ENCODE assay signal across 9 cellular contexts in the genomic region with DNA sequence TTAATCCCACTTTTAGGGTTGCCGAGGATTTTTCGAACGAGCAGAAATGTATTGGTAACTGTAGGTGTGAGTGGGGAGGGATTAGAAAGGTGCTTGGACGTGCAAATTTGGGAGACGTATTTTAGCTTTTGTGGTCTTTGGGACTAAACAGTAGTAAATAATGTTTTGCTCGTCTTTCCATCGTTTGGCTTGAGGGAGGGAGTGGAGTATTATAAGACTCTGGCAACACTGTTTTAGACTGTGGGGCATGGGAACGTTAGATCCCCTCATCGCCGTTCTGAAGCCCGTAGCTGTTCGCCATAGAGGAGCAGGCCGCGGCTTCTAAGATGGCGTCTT. TPM values are rescaled to one million over a fixed set of nuclear protein-coding genes. Genes with fewer than 3 reads are reported as not detected.
DNase-seq lines count a peak whose midpoint lies in the region; ATAC-seq, FAIRE-seq and TF ChIP-seq lines count a peak whose summit lies in the region.
"Had no signal": no experiment of that assay in that cellular context is flagged by ENCODE, and none has a peak within 500 bp of the region (broad histone marks: within the 10 kb centered on the region; RNA-seq: fewer than 3 reads in every experiment).

No MANE protein-coding gene starts in this region.

- intact Hi-C loops in heart right ventricle (cut with DNase I) = loop anchor here in 1 of 10 donors (5.0 kb wide), 1 partner anchor 774 kb away; no protein-coding TSS in a partner anchor
- intact Hi-C loops in Right ventricle myocardium inferior (cut with DNase I) = loop anchor here (5.0 to 10.0 kb wide), 4 partner anchors 134 to 996 kb away; partner anchors contain the start of genes DXO, HSD17B8, RXRB and SLC39A7
- intact Hi-C loops in body of pancreas (cut with DNase I) = no loop called here

- peak overlapping the region; percentile 93 for H2BK5ac ChIP-seq in mesenchymal stem cell (ENCODE audit: low read depth, low read length, poor library complexity, severe bottlenecking)

- TF ChIP-seq POLR2A in body of pancreas (IDR thresholded peaks at IDR 0.05) (no peak), H54 (IDR thresholded peaks at IDR 0.05; ENCODE audit: low read depth, low read length) (no peak)

- no peaks in the 10 kb centered on the region for H3K27me3 ChIP-seq in heart right ventricle
- no peaks in the 10 kb centered on the region for H3K27me3 ChIP-seq in body of pancreas
- H3K27me3 ChIP-seq in mesenchymal stem cell (ENCODE audit: control insufficient read depth in 1 of 2, insufficient read depth in 1 of 2, low read length in 2 of 2) = no peaks in the 10 kb centered on the region

- H3K4me2 ChIP-seq in mesenchymal stem cell (ENCODE audit: low read length, poor library complexity, severe bottlenecking) = peak overlapping the region; percentile 54

- DNase-seq in heart right ventricle = no peak
- no peak for DNase-seq in Right ventricle myocardium inferior (ENCODE audit: missing footprints)
- no peak for DNase-seq in body of pancreas
- no peak for DNase-seq in mesenchymal stem cell
- no peak for DNase-seq in H54 (ENCODE audit: insufficient read length, low spot score)

- H4K8ac ChIP-seq in mesenchymal stem cell (ENCODE audit: low read length) = peak overlapping the region; percentile 98

- H2BK15ac ChIP-seq in mesenchymal stem cell (ENCODE audit: low read depth, poor library complexity, severe bottlenecking) = no peak overlapping the region

- H3K4me3 ChIP-seq in heart right ventricle (peak overlapping the region; percentile 51 to 99 (median 90)), body of pancreas (peak overlapping the region; percentile 39 to 93), mesenchymal stem cell (ENCODE audit: insufficient read depth in 1 of 2, low read depth in 1 of 2, low read length in 2 of 2) (peak overlapping the region; percentile 69 to 86), urinary bladder (ENCODE audit: low read depth, low read length) (peak overlapping the region; percentile 76)

- peak overlapping the region in 1 of 2 experiments; percentile 96 for H3K14ac ChIP-seq in mesenchymal stem cell (ENCODE audit: low read length in 2 of 2)

- peak overlapping the region; percentile 96 to 99 for H3K4ac ChIP-seq in mesenchymal stem cell (ENCODE audit: low read depth in 1 of 2, low read length in 2 of 2)

- H2BK120ac ChIP-seq in mesenchymal stem cell (ENCODE audit: low read depth, low read length) = peak overlapping the region; percentile 86

- no peak for FAIRE-seq in H54 (lab: Jason Lieb, UNC)

- H2AFZ ChIP-seq in mesenchymal stem cell (ENCODE audit: low read depth, low read length) = no peak overlapping the region

- H3K9me3 ChIP-seq in heart right ventricle (no peaks in the 10 kb centered on the region), body of pancreas (no peaks in the 10 kb centered on the region), mesenchymal stem cell (ENCODE audit: control insufficient read depth, low read length) (no peaks in the 10 kb centered on the region)

- peaks cover 9 to 42% (median 34%) of the 10 kb centered on the region in 9 donors for H3K4me1 ChIP-seq in heart right ventricle
- H3K4me1 ChIP-seq in body of pancreas = peaks cover 31% of the 10 kb centered on the region
- peaks cover 6% of the 10 kb centered on the region for H3K4me1 ChIP-seq in mesenchymal stem cell (ENCODE audit: control insufficient read depth, insufficient read depth, low read depth, low read length)
- H3K4me1 ChIP-seq in urinary bladder (ENCODE audit: insufficient read depth) = no peaks in the 10 kb centered on the region

- no peaks in the 10 kb centered on the region for H3K79me1 ChIP-seq in mesenchymal stem cell (replicated peaks; ENCODE audit: low read length, poor library complexity, severe bottlenecking)

- TF ChIP-seq CTCF in heart right ventricle (IDR thresholded peaks at IDR 0.05) (no peak), body of pancreas (IDR thresholded peaks at IDR 0.05) (no peak)

- H3K27ac ChIP-seq in heart right ventricle = peak overlapping the region; percentile 93 to 100 (median 100)
- peak overlapping the region; percentile 99 to 100 (median 100) for H3K27ac ChIP-seq in body of pancreas
- H3K27ac ChIP-seq in mesenchymal stem cell (ENCODE audit: low read length, poor library complexity, severe bottlenecking) = peak overlapping the region; percentile 99
- H3K27ac ChIP-seq in urinary bladder (ENCODE audit: low read depth) = peak overlapping the region; percentile 100

- peak overlapping the region; percentile 100 for H3K9ac ChIP-seq in mesenchymal stem cell (ENCODE audit: low read length)

- H3K23ac ChIP-seq in mesenchymal stem cell (ENCODE audit: low read length in 2 of 2) = peak overlapping the region in 1 of 2 experiments; percentile 15

- H2AK5ac ChIP-seq in mesenchymal stem cell (ENCODE audit: low read length, severe bottlenecking) = peak overlapping the region; percentile 99

- 0 to 1% methylated on average over 15 of the region's 15 CpGs for WGBS in heart right ventricle, 2 donors
- 0 to 1% methylated on average over 11 to 15 of the region's 15 CpGs for WGBS in body of pancreas, 2 donors
- WGBS in mesenchymal stem cell = under 1% methylated on average over 15 of the region's 15 CpGs
- under 1% methylated on average over 15 of the region's 15 CpGs for WGBS in urinary bladder

- no peak for ATAC-seq in heart right ventricle
- ATAC-seq in Right ventricle myocardium inferior = no peak
- no peak for ATAC-seq in body of pancreas
- no peak for ATAC-seq in GM18861 (IDR thresholded peaks at IDR 0.05; ENCODE audit: unreplicated experiment)
- no peak for ATAC-seq in HG02798 (IDR thresholded peaks at IDR 0.05; ENCODE audit: poor library complexity, unreplicated experiment)

- peak overlapping the region; percentile 97 for H4K91ac ChIP-seq in mesenchymal stem cell (ENCODE audit: low read length)

- H3K36me3 ChIP-seq in heart right ventricle (peaks cover 7 to 42% (median 21%) of the 10 kb centered on the region in 9 donors), body of pancreas (replicated peaks in 1 of 2; ENCODE audit: insufficient read depth in 1 of 2, low read depth in 2 of 2) (peaks cover 2 to 12% of the 10 kb centered on the region in 2 donors), mesenchymal stem cell (ENCODE audit: control insufficient read depth in 1 of 2, insufficient read depth in 2 of 2, low read depth in 1 of 2, low read length in 2 of 2) (peaks cover 21 to 37% of the 10 kb centered on the region in 2 experiments), urinary bladder (ENCODE audit: insufficient read depth) (peaks cover 13% of the 10 kb centered on the region)

- peak overlapping the region; percentile 93 to 97 for H3K18ac ChIP-seq in mesenchymal stem cell (ENCODE audit: low read depth in 1 of 2, low read length in 2 of 2)

- no peak overlapping the region for H2BK12ac ChIP-seq in mesenchymal stem cell (ENCODE audit: low read length in 2 of 2)

RNA-seq across cellular contexts. Expression of gene BRD2, which starts 2.8 kb away (rescaled TPM):
- total RNA-seq in heart right ventricle (10 to 100 TPM; 64.9 to 97.0 (median 74.9) TPM), Right ventricle myocardium inferior (64.1 TPM), body of pancreas (100 to 1,000 TPM in 1 of 2 donors, 10 to 100 TPM in 1; 99.1 to 171 TPM), urinary bladder (79.0 TPM)
- polyA plus RNA-seq in heart right ventricle (10 to 100 TPM; 49.3 to 87.2 TPM), urinary bladder (138 TPM)
- 132 TPM for polyA plus RNA-seq in mesenchymal stem cell (2013, experiment 1 of 2)
- 129 TPM for polyA plus RNA-seq in mesenchymal stem cell (2013, experiment 2 of 2)

RNA-seq across cellular contexts. Expression of gene HLA-DMA, which starts 18.3 kb away (rescaled TPM):
- 100 to 1,000 TPM in 1 of 10 donors, 10 to 100 TPM in 8, 1 to 10 TPM in 1; 7.8 to 106 (median 14.5) TPM for total RNA-seq in heart right ventricle
- 10 to 100 TPM; 11.8 to 47.6 TPM for polyA plus RNA-seq in heart right ventricle
- 19.7 TPM for total RNA-seq in Right ventricle myocardium inferior
- 10 to 100 TPM; 15.8 to 26.7 TPM for total RNA-seq in body of pancreas
- 12.4 TPM for polyA plus RNA-seq in mesenchymal stem cell (2013, experiment 1 of 2)
- polyA plus RNA-seq in mesenchymal stem cell (2013, experiment 2 of 2) = 12.7 TPM
- total RNA-seq in urinary bladder = 8.9 TPM
- 30.4 TPM for polyA plus RNA-seq in urinary bladder

RNA-seq across cellular contexts. Expression of gene HLA-DMB, which starts 30.4 kb away (rescaled TPM):
- 10 to 100 TPM in 4 of 10 donors, 1 to 10 TPM in 6; 2.7 to 79.8 (median 7.6) TPM for total RNA-seq in heart right ventricle
- polyA plus RNA-seq in heart right ventricle = 1 to 10 TPM; 5.5 to 7.8 TPM
- total RNA-seq in Right ventricle myocardium inferior = 8.8 TPM
- 10 to 100 TPM in 1 of 2 donors, 1 to 10 TPM in 1; 3.0 to 14.3 TPM for total RNA-seq in body of pancreas
- polyA plus RNA-seq in mesenchymal stem cell (2013, experiment 1 of 2) = 1.5 TPM
- polyA plus RNA-seq in mesenchymal stem cell (2013, experiment 2 of 2) = 1.7 TPM
- total RNA-seq in urinary bladder = 8.9 TPM
- polyA plus RNA-seq in urinary bladder = 16.4 TPM
- total RNA-seq: myocyte had no signal

RNA-seq across cellular contexts. Expression of gene HLA-DOA, which starts 38.2 kb away (rescaled TPM):
- 10 to 100 TPM in 1 of 10 donors, 1 to 10 TPM in 8, under 1 TPM in 1; 0.75 to 22.8 (median 2.0) TPM for total RNA-seq in heart right ventricle
- 1 to 10 TPM in 1 of 2 donors, under 1 TPM in 1; 0.65 to 2.1 TPM for polyA plus RNA-seq in heart right ventricle
- 1.5 TPM for total RNA-seq in Right ventricle myocardium inferior
- total RNA-seq in body of pancreas = 10 to 100 TPM in 1 of 2 donors, 1 to 10 TPM in 1; 2.0 to 83.3 TPM
- polyA plus RNA-seq in mesenchymal stem cell (2013, experiment 1 of 2) = 0.22 TPM
- polyA plus RNA-seq in mesenchymal stem cell (2013, experiment 2 of 2) = 0.04 TPM
- total RNA-seq in urinary bladder = 2.7 TPM
- polyA plus RNA-seq in urinary bladder = 5.7 TPM
- total RNA-seq: myocyte had no signal
